ENCODE assay signal across 1 cellular context in genomic region chr16:67150833-67151396, GRCh38.
TF ChIP-seq lines count a peak whose summit lies in the region.

A gene with protein sequence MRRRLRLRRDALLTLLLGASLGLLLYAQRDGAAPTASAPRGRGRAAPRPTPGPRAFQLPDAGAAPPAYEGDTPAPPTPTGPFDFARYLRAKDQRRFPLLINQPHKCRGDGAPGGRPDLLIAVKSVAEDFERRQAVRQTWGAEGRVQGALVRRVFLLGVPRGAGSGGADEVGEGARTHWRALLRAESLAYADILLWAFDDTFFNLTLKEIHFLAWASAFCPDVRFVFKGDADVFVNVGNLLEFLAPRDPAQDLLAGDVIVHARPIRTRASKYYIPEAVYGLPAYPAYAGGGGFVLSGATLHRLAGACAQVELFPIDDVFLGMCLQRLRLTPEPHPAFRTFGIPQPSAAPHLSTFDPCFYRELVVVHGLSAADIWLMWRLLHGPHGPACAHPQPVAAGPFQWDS (minus strand): TSS chr16:67150998. CDS start chr16:67150485, 513 bp downstream.

TF ChIP-seq in H1, 55 proteins besides CTCF, POLR2A, EP300 and RAD21 (continued from another document):
- TF ChIP-seq EGR1 (IDR thresholded peaks at IDR 0.05; ENCODE audit: borderline replicate concordance, low read depth, low read length) (no peak), BRCA1 (IDR thresholded peaks at IDR 0.05; ENCODE audit: low read depth, low read length) (no peak), ASH2L (IDR thresholded peaks at IDR 0.05; ENCODE audit: low read length) (peak; percentile 73), EZH2 (IDR thresholded peaks at IDR 0.05; ENCODE audit: low read depth, low read length, severe bottlenecking) (peak; percentile 40), YY1 (IDR thresholded peaks at IDR 0.05; ENCODE audit: low read depth, low read length) (0 out of 2 replicates have a peak, but pooled peaks have one; percentile 36), GABPA (IDR thresholded peaks at IDR 0.05; ENCODE audit: borderline replicate concordance, insufficient read depth, low read length) (no peak), HDAC2 (IDR thresholded peaks at IDR 0.05; ENCODE audit: borderline replicate concordance in 1 of 2, low read depth in 2 of 2, low read length in 2 of 2) (0 out of 4 replicates have a peak, but pooled peaks of 1 of the 2 experiments have one; percentile 20), USF2 (IDR thresholded peaks at IDR 0.05; ENCODE audit: low read length) (peak; percentile 82)
- TF ChIP-seq, protein P1, sequence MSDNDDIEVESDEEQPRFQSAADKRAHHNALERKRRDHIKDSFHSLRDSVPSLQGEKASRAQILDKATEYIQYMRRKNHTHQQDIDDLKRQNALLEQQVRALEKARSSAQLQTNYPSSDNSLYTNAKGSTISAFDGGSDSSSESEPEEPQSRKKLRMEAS (IDR thresholded peaks at IDR 0.05), result peak; percentile 78; the same call in 1 of the 2 replicates
